ENCODE assay signal across 26 cellular contexts in the genomic region with DNA sequence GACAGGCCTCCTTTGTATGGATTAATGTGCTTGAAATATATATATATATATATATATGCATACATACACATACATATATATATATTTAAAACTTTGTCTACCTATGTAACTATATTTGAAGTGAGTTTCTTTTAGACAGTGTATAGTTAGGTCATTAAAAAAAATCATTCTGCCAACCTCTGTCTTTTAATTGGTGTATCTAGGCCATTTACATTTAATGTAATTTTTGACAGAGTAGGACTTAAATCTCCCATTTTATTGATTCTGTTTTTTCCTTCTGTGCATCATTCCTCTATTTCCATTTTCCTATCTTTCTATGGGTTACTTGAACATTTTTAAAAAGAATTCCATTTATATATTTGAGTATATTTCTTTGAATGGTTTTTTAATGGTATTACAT.
"Had no signal": no experiment of that assay in that cellular context is flagged by ENCODE, and none has a peak within 500 bp of the region (broad histone marks: within the 10 kb centered on the region; RNA-seq: fewer than 3 reads in every experiment).

No MANE protein-coding gene starts in this region.

- H3K36me3 ChIP-seq: left lung, left ventricle myocardium inferior, lower lobe of right lung had no signal

- H3K4me3 ChIP-seq: left lung, left ventricle myocardium inferior, lower lobe of right lung, lung, mucosa of descending colon had no signal

- H3K4me1 ChIP-seq: left lung, left ventricle myocardium inferior had no signal

- H3K4me1 Mint-ChIP-seq: immature natural killer cell, mesothelial cell of epicardium, naive B cell had no signal

- H3K27ac Mint-ChIP-seq: immature natural killer cell; memory B cell; mesothelial cell of epicardium; naive thymus-derived CD4-positive, alpha-beta T cell; naive thymus-derived CD8-positive, alpha-beta T cell had no signal

- DNase-seq: hippocampal formation; hypothalamus; immature natural killer cell; islet precursor cell; kidney glomerular epithelial cell; left cardiac atrium; left colon; left lung; left ventricle myocardium inferior; left ventricle myocardium superior; lower lobe of right lung; mammary epithelial cell; mesenchymal stem cell; mesendoderm; midbrain; mucosa of descending colon; naive B cell; naive thymus-derived CD4-positive, alpha-beta T cell; naive thymus-derived CD8-positive, alpha-beta T cell had no signal

- H3K27ac ChIP-seq: left lung, left ventricle myocardium inferior, lower lobe of right lung had no signal

- H3K4me3 Mint-ChIP-seq: immature natural killer cell; memory B cell; mesothelial cell of epicardium; naive B cell; naive thymus-derived CD4-positive, alpha-beta T cell; naive thymus-derived CD8-positive, alpha-beta T cell had no signal

- FAIRE-seq: islet of Langerhans, keratinocyte, kidney had no signal

- ATAC-seq: left cardiac atrium; left colon; left lobe of liver; left lung; left ventricle myocardium superior; lower lobe of right lung; mucosa of descending colon; naive thymus-derived CD4-positive, alpha-beta T cell; naive thymus-derived CD8-positive, alpha-beta T cell had no signal

- H3K36me3 Mint-ChIP-seq: mesothelial cell of epicardium had no signal
